ENCODE assay signal across 28 cellular contexts in the genomic region with DNA sequence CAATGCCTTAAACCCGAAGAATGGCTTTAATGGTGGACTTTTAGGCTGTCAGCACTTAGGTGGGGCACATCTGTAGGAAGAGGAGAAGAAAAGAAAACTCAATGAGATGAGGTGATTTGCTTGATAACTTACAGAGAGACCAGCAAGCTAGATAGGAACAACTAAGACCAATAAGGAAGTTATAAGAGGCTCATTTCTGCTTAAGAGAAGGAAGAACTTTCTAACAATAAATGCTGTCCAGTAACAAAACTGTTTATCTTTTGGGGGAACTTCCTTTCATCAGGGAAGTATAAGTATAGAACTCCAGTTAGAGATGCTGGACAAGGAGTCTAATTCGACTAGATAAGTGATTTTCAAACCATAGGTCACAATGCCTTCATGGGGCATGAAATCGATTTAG.
"Had no signal": no experiment of that assay in that cellular context is flagged by ENCODE, and none has a peak within 500 bp of the region (broad histone marks: within the 10 kb centered on the region; RNA-seq: fewer than 3 reads in every experiment).

No MANE protein-coding gene starts in this region.

- H3K4me3 ChIP-seq: cardiac muscle cell, MG63, SK-N-MC had no signal

- ATAC-seq: activated CD8-positive, alpha-beta memory T cell treated with anti-CD3 and anti-CD28 coated beads, Interleukin-2, amount 10 ng/mL, durations not matched to agents 7 days and 5 days; Panc1; Right ventricle myocardium inferior; T-helper 17 cell; WTC11 had no signal

- H3K27ac ChIP-seq: brain microvascular endothelial cell, cardiac muscle cell, SK-N-MC had no signal

- H3K9me3 ChIP-seq: MG63 had no signal

- DNase-seq: activated CD4-positive, alpha-beta T cell treated with anti-CD3 and anti-CD28 coated beads for 48 hours; activated CD4-positive, alpha-beta T cell treated with anti-CD3 and anti-CD28 coated beads, Interleukin-2, amount 50 U/mL, for 48 hours; activated CD4-positive, CD25-positive, alpha-beta regulatory T cell treated with anti-CD3 and anti-CD28 coated beads, Interleukin-2, amount 50 U/mL, for 72 hours; activated CD8-positive, alpha-beta memory T cell treated with anti-CD3 and anti-CD28 coated beads, Interleukin-2, amount 10 ng/mL, durations not matched to agents 7 days and 5 days; activated effector memory CD4-positive, alpha-beta T cell treated with anti-CD3 and anti-CD28 coated beads, Interleukin-2, amount 50 U/mL, for 16 hours; activated naive CD4-positive, alpha-beta T cell treated with Interleukin-2 at 50 U/mL for 16 hours; activated T-cell treated with anti-CD3 and anti-CD28 coated beads, Interleukin-2, amount 50 U/mL, for 24 hours; amygdala; brain microvascular endothelial cell; MG63; NCI-H1092; NCI-H1417; NCI-H1930; NCI-H2107; NCI-H2171 treated with DMSO at 0.1 percent for 48 hours; NCI-H226; NCI-H526; NCI-H82; NK-92 treated with Interleukin-12 subunit alpha and Interleukin-12 subunit beta, amount 100 ng/mL, for 24 hours; OCI-M1; RPMI8226; T-helper 17 cell; T-helper 9 cell had no signal

- H3K36me3 ChIP-seq: brain microvascular endothelial cell, cardiac muscle cell, MG63 had no signal

- H3K27me3 ChIP-seq: MG63 had no signal
